1 cellular context compared by ENCODE assay signal in the genomic region with DNA sequence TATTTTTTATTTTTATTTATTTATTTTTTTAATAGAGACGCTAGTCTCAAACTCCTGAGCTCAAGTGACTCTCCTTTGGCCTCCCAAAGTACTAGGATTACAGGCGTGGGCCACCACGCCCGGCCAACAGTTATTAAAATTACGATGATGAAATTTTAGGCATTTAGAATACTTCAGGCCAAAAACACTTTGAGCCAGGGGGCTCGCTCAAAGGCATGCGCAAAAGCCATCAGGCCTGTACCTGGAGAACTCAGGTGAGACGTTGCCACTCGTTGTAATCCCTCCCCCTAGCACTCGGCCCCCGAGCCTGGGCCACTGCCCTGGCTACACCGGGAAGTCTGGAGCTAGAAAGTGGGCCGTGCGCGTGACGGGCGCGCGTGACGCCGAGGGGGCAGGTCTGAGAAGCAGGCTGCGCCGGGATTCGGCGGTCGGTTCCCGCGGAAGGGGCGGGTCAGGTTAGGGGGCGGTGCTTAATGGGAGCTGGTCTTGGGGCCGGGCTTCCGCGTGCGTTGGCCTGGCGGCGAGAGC.
TF ChIP-seq lines count a peak whose summit lies in the region.

No MANE protein-coding gene starts in this region.

TF ChIP-seq in K562, 482 proteins besides CTCF, POLR2A, EP300 and RAD21 (continued from another document and continues in another):
- TF ChIP-seq ARID4B (CRISPR knock-in tag; IDR thresholded peaks at IDR 0.05): 0 out of 2 replicates have a peak, but pooled peaks have one; percentile 5
- TF ChIP-seq ZNF57 (CRISPR knock-in tag; IDR thresholded peaks at IDR 0.05): 0 out of 2 replicates have a peak, but pooled peaks have one; percentile 23
- no peak for TF ChIP-seq MED1 (CRISPR knock-in tag; IDR thresholded peaks at IDR 0.05; ENCODE audit: borderline replicate concordance)
- TF ChIP-seq MLX (CRISPR knock-in tag; conservative IDR thresholded peaks at IDR 0.05): no peak
- TF ChIP-seq, protein P1, sequence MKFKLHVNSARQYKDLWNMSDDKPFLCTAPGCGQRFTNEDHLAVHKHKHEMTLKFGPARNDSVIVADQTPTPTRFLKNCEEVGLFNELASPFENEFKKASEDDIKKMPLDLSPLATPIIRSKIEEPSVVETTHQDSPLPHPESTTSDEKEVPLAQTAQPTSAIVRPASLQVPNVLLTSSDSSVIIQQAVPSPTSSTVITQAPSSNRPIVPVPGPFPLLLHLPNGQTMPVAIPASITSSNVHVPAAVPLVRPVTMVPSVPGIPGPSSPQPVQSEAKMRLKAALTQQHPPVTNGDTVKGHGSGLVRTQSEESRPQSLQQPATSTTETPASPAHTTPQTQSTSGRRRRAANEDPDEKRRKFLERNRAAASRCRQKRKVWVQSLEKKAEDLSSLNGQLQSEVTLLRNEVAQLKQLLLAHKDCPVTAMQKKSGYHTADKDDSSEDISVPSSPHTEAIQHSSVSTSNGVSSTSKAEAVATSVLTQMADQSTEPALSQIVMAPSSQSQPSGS (CRISPR knock-in tag; IDR thresholded peaks at IDR 0.05): no peak
- TF ChIP-seq EP400 (IDR thresholded peaks at IDR 0.05): peak; percentile 82
- TF ChIP-seq, protein P2, sequence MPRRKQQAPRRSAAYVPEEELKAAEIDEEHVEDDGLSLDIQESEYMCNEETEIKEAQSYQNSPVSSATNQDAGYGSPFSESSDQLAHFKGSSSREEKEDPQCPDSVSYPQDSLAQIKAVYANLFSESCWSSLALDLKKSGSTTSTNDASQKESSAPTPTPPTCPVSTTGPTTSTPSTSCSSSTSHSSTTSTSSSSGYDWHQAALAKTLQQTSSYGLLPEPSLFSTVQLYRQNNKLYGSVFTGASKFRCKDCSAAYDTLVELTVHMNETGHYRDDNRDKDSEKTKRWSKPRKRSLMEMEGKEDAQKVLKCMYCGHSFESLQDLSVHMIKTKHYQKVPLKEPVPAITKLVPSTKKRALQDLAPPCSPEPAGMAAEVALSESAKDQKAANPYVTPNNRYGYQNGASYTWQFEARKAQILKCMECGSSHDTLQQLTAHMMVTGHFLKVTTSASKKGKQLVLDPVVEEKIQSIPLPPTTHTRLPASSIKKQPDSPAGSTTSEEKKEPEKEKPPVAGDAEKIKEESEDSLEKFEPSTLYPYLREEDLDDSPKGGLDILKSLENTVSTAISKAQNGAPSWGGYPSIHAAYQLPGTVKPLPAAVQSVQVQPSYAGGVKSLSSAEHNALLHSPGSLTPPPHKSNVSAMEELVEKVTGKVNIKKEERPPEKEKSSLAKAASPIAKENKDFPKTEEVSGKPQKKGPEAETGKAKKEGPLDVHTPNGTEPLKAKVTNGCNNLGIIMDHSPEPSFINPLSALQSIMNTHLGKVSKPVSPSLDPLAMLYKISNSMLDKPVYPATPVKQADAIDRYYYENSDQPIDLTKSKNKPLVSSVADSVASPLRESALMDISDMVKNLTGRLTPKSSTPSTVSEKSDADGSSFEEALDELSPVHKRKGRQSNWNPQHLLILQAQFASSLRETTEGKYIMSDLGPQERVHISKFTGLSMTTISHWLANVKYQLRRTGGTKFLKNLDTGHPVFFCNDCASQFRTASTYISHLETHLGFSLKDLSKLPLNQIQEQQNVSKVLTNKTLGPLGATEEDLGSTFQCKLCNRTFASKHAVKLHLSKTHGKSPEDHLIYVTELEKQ (CRISPR knock-in tag; IDR thresholded peaks at IDR 0.05): no peak
- TF ChIP-seq POLR2AphosphoS2 (IDR thresholded peaks at IDR 0.05; ENCODE audit: low read length): peak; percentile 77; the same call in 1 of the 2 replicates
- peak; percentile 47 for TF ChIP-seq JUND (IDR thresholded peaks at IDR 0.05; ENCODE audit: borderline replicate concordance, low read depth, low read length)
- TF ChIP-seq JUND (tag; IDR thresholded peaks at IDR 0.05; ENCODE audit: borderline replicate concordance, low read depth, low read length): no peak; the same call in 2 of the 3 replicates
- peak; percentile 76 for TF ChIP-seq ATF7 (IDR thresholded peaks at IDR 0.05)
- no peak for TF ChIP-seq HDGF (IDR thresholded peaks at IDR 0.05)
- TF ChIP-seq EGR1 (conservative IDR thresholded peaks at IDR 0.05): no peak; the same call in 1 of the 2 replicates
- no peak for TF ChIP-seq DEAF1 (CRISPR knock-in tag; IDR thresholded peaks at IDR 0.05)
- TF ChIP-seq GTF2B (IDR thresholded peaks at IDR 0.05; ENCODE audit: extremely low read depth, insufficient read length): no peak
- TF ChIP-seq NBN (IDR thresholded peaks at IDR 0.05; ENCODE audit: low read depth): no peak; the same call in 1 of the 2 replicates
- peak; percentile 60; the same call in 1 of the 2 replicates for TF ChIP-seq ZNF583 (CRISPR knock-in tag; IDR thresholded peaks at IDR 0.05)
- TF ChIP-seq ZC3H4 (CRISPR knock-in tag; IDR thresholded peaks at IDR 0.05; ENCODE audit: borderline replicate concordance): no peak
- no peak for TF ChIP-seq SMARCA5 (IDR thresholded peaks at IDR 0.05)
- TF ChIP-seq NR1H2 (CRISPR knock-in tag; IDR thresholded peaks at IDR 0.05): no peak
- TF ChIP-seq ZNF324 (CRISPR knock-in tag; IDR thresholded peaks at IDR 0.05): no peak
- TF ChIP-seq MTA1 (IDR thresholded peaks at IDR 0.05; ENCODE audit: borderline replicate concordance): peak; percentile 23; the same call in 1 of the 2 replicates
- no peak for TF ChIP-seq FOXJ2 (tag; IDR thresholded peaks at IDR 0.05)
- TF ChIP-seq TCF7 (IDR thresholded peaks at IDR 0.05; ENCODE audit: borderline replicate concordance): no peak
- TF ChIP-seq GATA2 (CRISPR knock-in tag; IDR thresholded peaks at IDR 0.05): no peak
- TF ChIP-seq SETDB1 (IDR thresholded peaks at IDR 0.05; ENCODE audit: low read length): no peak
- TF ChIP-seq ZBTB34 (CRISPR knock-in tag; IDR thresholded peaks at IDR 0.05): no peak
- TF ChIP-seq ARID3B (CRISPR knock-in tag; IDR thresholded peaks at IDR 0.05; ENCODE audit: borderline replicate concordance): no peak
- no peak for TF ChIP-seq HMG20B (CRISPR knock-in tag; IDR thresholded peaks at IDR 0.05)
- TF ChIP-seq, protein P3, sequence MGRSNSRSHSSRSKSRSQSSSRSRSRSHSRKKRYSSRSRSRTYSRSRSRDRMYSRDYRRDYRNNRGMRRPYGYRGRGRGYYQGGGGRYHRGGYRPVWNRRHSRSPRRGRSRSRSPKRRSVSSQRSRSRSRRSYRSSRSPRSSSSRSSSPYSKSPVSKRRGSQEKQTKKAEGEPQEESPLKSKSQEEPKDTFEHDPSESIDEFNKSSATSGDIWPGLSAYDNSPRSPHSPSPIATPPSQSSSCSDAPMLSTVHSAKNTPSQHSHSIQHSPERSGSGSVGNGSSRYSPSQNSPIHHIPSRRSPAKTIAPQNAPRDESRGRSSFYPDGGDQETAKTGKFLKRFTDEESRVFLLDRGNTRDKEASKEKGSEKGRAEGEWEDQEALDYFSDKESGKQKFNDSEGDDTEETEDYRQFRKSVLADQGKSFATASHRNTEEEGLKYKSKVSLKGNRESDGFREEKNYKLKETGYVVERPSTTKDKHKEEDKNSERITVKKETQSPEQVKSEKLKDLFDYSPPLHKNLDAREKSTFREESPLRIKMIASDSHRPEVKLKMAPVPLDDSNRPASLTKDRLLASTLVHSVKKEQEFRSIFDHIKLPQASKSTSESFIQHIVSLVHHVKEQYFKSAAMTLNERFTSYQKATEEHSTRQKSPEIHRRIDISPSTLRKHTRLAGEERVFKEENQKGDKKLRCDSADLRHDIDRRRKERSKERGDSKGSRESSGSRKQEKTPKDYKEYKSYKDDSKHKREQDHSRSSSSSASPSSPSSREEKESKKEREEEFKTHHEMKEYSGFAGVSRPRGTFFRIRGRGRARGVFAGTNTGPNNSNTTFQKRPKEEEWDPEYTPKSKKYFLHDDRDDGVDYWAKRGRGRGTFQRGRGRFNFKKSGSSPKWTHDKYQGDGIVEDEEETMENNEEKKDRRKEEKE (IDR thresholded peaks at IDR 0.05; ENCODE audit: borderline replicate concordance in 1 of 2, control insufficient read depth in 1 of 2, low read depth in 2 of 2, low read length in 1 of 2): no peak
- TF ChIP-seq PTBP1 (IDR thresholded peaks at IDR 0.05; ENCODE audit: low read depth, low read length): no peak
- TF ChIP-seq CHD2 (IDR thresholded peaks at IDR 0.05; ENCODE audit: low read depth, low read length): no peak
- peak in 1 of 2 experiments; percentile 71; a peak in 1 of 4 replicates for TF ChIP-seq SRF (CRISPR knock-in tag; IDR thresholded peaks at IDR 0.05)
- peak; percentile 61 for TF ChIP-seq MEIS2 (IDR thresholded peaks at IDR 0.05; ENCODE audit: partially characterized antibody)
- TF ChIP-seq ZFX (CRISPR knock-in tag; IDR thresholded peaks at IDR 0.05): peak; percentile 88
- peak; percentile 63; the same call in 1 of the 2 replicates for TF ChIP-seq ZNF589 (CRISPR knock-in tag; IDR thresholded peaks at IDR 0.05; ENCODE audit: low read depth)
- no peak for TF ChIP-seq ZC3H8 (IDR thresholded peaks at IDR 0.05)
- TF ChIP-seq TBP (optimal IDR thresholded peaks at IDR 0.05; ENCODE audit: low read depth, low read length): peak; percentile 54
- TF ChIP-seq PHF8 (IDR thresholded peaks at IDR 0.05; ENCODE audit: borderline replicate concordance, low read length): peak; percentile 93
